Comparison of ENCODE assay signal across 8 cellular contexts in the genomic region with DNA sequence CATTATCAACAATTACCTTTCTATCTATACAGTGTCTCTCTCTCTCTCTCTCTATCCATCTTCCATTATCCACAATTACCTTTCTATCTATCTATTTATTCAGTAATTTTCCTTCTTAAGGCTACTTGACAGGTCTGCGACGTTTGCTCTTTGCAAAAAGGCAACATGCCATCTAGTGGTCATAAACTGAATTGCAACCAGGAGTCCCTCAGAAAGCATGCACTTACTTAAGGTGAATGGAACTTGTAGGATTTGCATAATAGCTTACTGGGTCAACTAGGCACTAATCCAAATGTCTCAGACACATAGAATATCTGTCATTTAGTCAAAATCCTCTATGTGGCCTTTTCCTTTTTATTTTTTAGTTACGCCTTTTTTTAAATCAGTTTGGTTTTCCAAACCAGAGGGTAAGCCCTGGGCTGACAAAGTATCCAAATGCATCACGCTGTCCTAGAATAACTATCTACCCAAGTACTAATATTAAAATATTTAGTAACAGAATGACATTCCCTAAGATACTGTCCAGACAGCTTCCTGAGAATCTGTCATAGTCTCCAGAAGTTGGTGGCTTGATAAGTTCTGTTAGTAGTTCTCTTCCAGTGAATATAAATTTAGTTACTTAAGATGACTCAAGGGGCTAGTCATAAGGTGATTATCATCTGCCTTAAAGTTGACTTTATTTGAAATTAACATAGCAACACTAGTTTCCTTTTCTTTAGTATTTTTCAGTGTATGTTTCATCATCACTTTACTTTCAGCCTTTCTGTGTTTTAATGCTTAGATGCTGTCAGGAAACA.
A peak's percentile ranks its signal among the peaks of the same experiment; 100 is the strongest.
DNase-seq lines count a peak whose midpoint lies in the region; ATAC-seq and TF ChIP-seq lines count a peak whose summit lies in the region.

No MANE protein-coding gene starts in this region.

- peaks cover 0 to 5% (median 2%) of the 10 kb centered on the region in 3 donors for H3K27me3 Mint-ChIP-seq in CD14-positive monocyte (ENCODE audit: low read depth in 3 of 3)

- DNase-seq in CD14-positive monocyte (ENCODE audit: low spot score): no peak
- peak; percentile 64 to 94 (median 94) for DNase-seq in NCI-H1417 (lab: John Stamatoyannopoulos, UW)
- peak; percentile 86 for DNase-seq in SK-N-MC (ENCODE audit: low read depth, low spot score)
- DNase-seq in cerebellum (ENCODE audit: low spot score): peak; percentile 4
- DNase-seq in left colon: peak in 1 of 2 donors; percentile 6
- DNase-seq in stimulated activated naive CD8-positive, alpha-beta T cell treated with anti-CD3 and anti-CD28 coated beads, Interleukin-15, Interleukin-2, amounts not matched to agents 100 U/mL and 50 U/mL, for 24 hours: peak; percentile 17

- H3K9ac ChIP-seq in SK-N-MC (ENCODE audit: insufficient read length): no peak overlapping the region

- no peak overlapping the region for H3K27ac Mint-ChIP-seq in CD14-positive monocyte

- H3K36me3 ChIP-seq in SK-N-MC (ENCODE audit: insufficient read depth, low read length): no peaks in the 10 kb centered on the region

- ATAC-seq in GM18520 (IDR thresholded peaks at IDR 0.05; ENCODE audit: unreplicated experiment) (peak; percentile 89), HG02943 (IDR thresholded peaks at IDR 0.05; ENCODE audit: low read depth, unreplicated experiment) (peak; percentile 99), left colon (peak; percentile 59)
- ATAC-seq in stimulated activated naive CD8-positive, alpha-beta T cell treated with anti-CD3 and anti-CD28 coated beads, Interleukin-15, Interleukin-2, amounts not matched to agents 100 U/mL and 50 U/mL, for 24 hours: peak; percentile 43

- no peak overlapping the region for H3K27ac ChIP-seq in SK-N-MC

- H3K9me3 ChIP-seq in SK-N-MC (ENCODE audit: low read depth, low read length): 0 out of 2 replicates have a peak, but pooled peaks cover 3% of the 10 kb centered on the region

- H3K4me3 ChIP-seq in SK-N-MC: no peak overlapping the region

- intact Hi-C loops in CD14-positive monocyte (cut with micrococcal nuclease): no loop called here
- intact Hi-C loops in left colon (cut with DNase I, micrococcal nuclease): no loop called here

- H3K9me3 Mint-ChIP-seq in CD14-positive monocyte: no peaks in the 10 kb centered on the region

- H3K4me1 Mint-ChIP-seq in CD14-positive monocyte: no peaks in the 10 kb centered on the region

- no peaks in the 10 kb centered on the region for H3K36me3 Mint-ChIP-seq in CD14-positive monocyte

- TF ChIP-seq CTCF in CD14-positive monocyte (IDR thresholded peaks at IDR 0.05): peak; percentile 99

- H3K4me3 Mint-ChIP-seq in CD14-positive monocyte: no peak overlapping the region

Comparison
In these comparisons a context has a peak if more than half of its experiments do, and no peak if none do; other contexts are left out.
1. ATAC-seq: peak in every context shown above with its lines; median percentile 99 in HG02943; 89 in GM18520; 59 in left colon; 43 in stimulated activated naive CD8-positive, alpha-beta T cell treated with anti-CD3 and anti-CD28 coated beads, Interleukin-15, Interleukin-2, amounts not matched to agents 100 U/mL and 50 U/mL, for 24 hours.